ENCODE assay signal across 12 cellular contexts in genomic region chr16:82641336-82641984, GRCh38. TPM values are rescaled to one million over a fixed set of nuclear protein-coding genes. Genes with fewer than 3 reads are reported as not detected.
DNase-seq lines count a peak whose midpoint lies in the region; ATAC-seq and TF ChIP-seq lines count a peak whose summit lies in the region.
"Had no signal": no experiment of that assay in that cellular context is flagged by ENCODE, and none has a peak within 500 bp of the region (broad histone marks: within the 10 kb centered on the region; RNA-seq: fewer than 3 reads in every experiment).

No MANE protein-coding gene starts in this region.

- H2AFZ ChIP-seq in osteoblast (ENCODE audit: low read length) = no peak overlapping the region

- no peak overlapping the region for H3K4me2 ChIP-seq in osteoblast (ENCODE audit: insufficient read depth, low read length)

- H3K4me3 ChIP-seq in brain microvascular endothelial cell (ENCODE audit: low read depth, low read length) = no peak overlapping the region
- no peak overlapping the region for H3K4me3 ChIP-seq in osteoblast (ENCODE audit: insufficient read depth, low read length)

- no peaks in the 10 kb centered on the region for H3K36me3 ChIP-seq in brain microvascular endothelial cell (replicated peaks)
- H3K36me3 ChIP-seq in osteoblast (ENCODE audit: insufficient read depth, low read length) = no peaks in the 10 kb centered on the region

- TF ChIP-seq CTCF in brain microvascular endothelial cell (IDR thresholded peaks at IDR 0.05; ENCODE audit: low read depth, low read length, missing control alignments) (peak; percentile 63), osteoblast (IDR thresholded peaks at IDR 0.05; ENCODE audit: extremely low read depth, low read depth, low read length) (peak; percentile 76)

- CTCF ChIA-PET in activated CD8-positive, alpha-beta memory T cell treated with anti-CD3 and anti-CD28 coated beads, Interleukin-2, amount 10 ng/mL, durations not matched to agents 7 days and 5 days (lab: Charles Lee) = interaction anchor here (1.2 to 3.6 kb wide), 8 partner anchors 10 to 378 kb away, joined by 4 to 16 read pairs (median 4); no protein-coding TSS in a partner anchor

- no peak for DNase-seq in activated CD8-positive, alpha-beta memory T cell treated with anti-CD3 and anti-CD28 coated beads, Interleukin-2, amount 10 ng/mL, durations not matched to agents 7 days and 5 days
- DNase-seq in activated CD8-positive, alpha-beta memory T cell treated with anti-CD3 and anti-CD28 coated beads, Interleukin-2, amount 50 U/mL, for 4 hours = no peak
- DNase-seq in HT-29 (ENCODE audit: low spot score) = peak; percentile 4
- DNase-seq in brain microvascular endothelial cell = no peak
- peak; percentile 58 for DNase-seq in osteoblast (ENCODE audit: insufficient read length, low spot score, missing footprints)
- no peak for DNase-seq in activated T-cell treated with anti-CD3 and anti-CD28 coated beads, Interleukin-2, amount 50 U/mL, for 1 hour
- no peak for DNase-seq in C1 segment of cervical spinal cord (lab: John Stamatoyannopoulos, UW)
- DNase-seq: activated B cell treated with CpG ODN at 0.5 μM for 24 hours; stimulated activated CD4-positive, alpha-beta T cell treated with anti-CD3 and anti-CD28 coated beads, Interleukin-4, amount 100 ng/mL, for 24 hours had no signal

- no peaks in the 10 kb centered on the region for H3K9me3 ChIP-seq in osteoblast (ENCODE audit: low read depth, low read length)

- peaks cover 29% of the 10 kb centered on the region for H3K4me1 Mint-ChIP-seq in activated CD8-positive, alpha-beta memory T cell treated with anti-CD3 and anti-CD28 coated beads, Interleukin-2, amount 10 ng/mL, durations not matched to agents 7 days and 5 days
- H3K4me1 Mint-ChIP-seq: activated B cell treated with CpG ODN at 0.5 μM for 24 hours had no signal

- H3K27me3 Mint-ChIP-seq in activated CD8-positive, alpha-beta memory T cell treated with anti-CD3 and anti-CD28 coated beads, Interleukin-2, amount 10 ng/mL, durations not matched to agents 7 days and 5 days = no peaks in the 10 kb centered on the region

- no peaks in the 10 kb centered on the region for H4K20me1 ChIP-seq in osteoblast (ENCODE audit: insufficient read depth, low read length)

- H3K27ac ChIP-seq in brain microvascular endothelial cell = peak overlapping the region; percentile 93
- H3K27ac ChIP-seq in osteoblast (ENCODE audit: low read depth, low read length) = no peak overlapping the region
- H3K27ac ChIP-seq: HL-60 had no signal

- peaks cover 61% of the 10 kb centered on the region for H3K79me2 ChIP-seq in osteoblast (ENCODE audit: insufficient read depth, low read length)

- H3K9me3 Mint-ChIP-seq in activated CD8-positive, alpha-beta memory T cell treated with anti-CD3 and anti-CD28 coated beads, Interleukin-2, amount 10 ng/mL, durations not matched to agents 7 days and 5 days (ENCODE audit: low read depth) = no peaks in the 10 kb centered on the region
- H3K9me3 Mint-ChIP-seq: activated B cell treated with CpG ODN at 0.5 μM for 24 hours; dendritic cell treated with granulocyte-macrophage colony-stimulating factor and Interleukin-4, amounts not matched to agents 40 ng/mL and 50 ng/mL, for 4 days had no signal

- H3K27me3 ChIP-seq in brain microvascular endothelial cell (replicated peaks) (no peaks in the 10 kb centered on the region), osteoblast (ENCODE audit: insufficient read depth, low read length) (no peaks in the 10 kb centered on the region)

- in situ Hi-C loops in brain microvascular endothelial cell (cut with HindIII; ENCODE audit: low pct_ligation_motif_present, low sequenced_read_pairs) = loop anchor here (25.0 kb wide), 1 partner anchor 421 kb away; no protein-coding TSS in a partner anchor

- H3K4me1 ChIP-seq in osteoblast (ENCODE audit: insufficient read depth, low read length) = peaks cover 34% of the 10 kb centered on the region

- peaks cover 1% of the 10 kb centered on the region for H3K36me3 Mint-ChIP-seq in activated CD8-positive, alpha-beta memory T cell treated with anti-CD3 and anti-CD28 coated beads, Interleukin-2, amount 10 ng/mL, durations not matched to agents 7 days and 5 days

- H3K27ac Mint-ChIP-seq in activated CD8-positive, alpha-beta memory T cell treated with anti-CD3 and anti-CD28 coated beads, Interleukin-2, amount 10 ng/mL, durations not matched to agents 7 days and 5 days = peak overlapping the region; percentile 50
- H3K27ac Mint-ChIP-seq: activated B cell treated with CpG ODN at 0.5 μM for 24 hours; dendritic cell treated with granulocyte-macrophage colony-stimulating factor and Interleukin-4, amounts not matched to agents 40 ng/mL and 50 ng/mL, for 4 days had no signal

- no peak overlapping the region for H3K4me3 Mint-ChIP-seq in activated CD8-positive, alpha-beta memory T cell treated with anti-CD3 and anti-CD28 coated beads, Interleukin-2, amount 10 ng/mL, durations not matched to agents 7 days and 5 days
- H3K4me3 Mint-ChIP-seq: activated B cell treated with CpG ODN at 0.5 μM for 24 hours; dendritic cell treated with granulocyte-macrophage colony-stimulating factor and Interleukin-4, amounts not matched to agents 40 ng/mL and 50 ng/mL, for 4 days had no signal

- peak; percentile 65 for ATAC-seq in activated CD8-positive, alpha-beta memory T cell treated with anti-CD3 and anti-CD28 coated beads, Interleukin-2, amount 10 ng/mL, durations not matched to agents 7 days and 5 days
- ATAC-seq in GM18907 (IDR thresholded peaks at IDR 0.05; ENCODE audit: unreplicated experiment) = no peak

RNA-seq across cellular contexts. Expression of gene CDH13, which starts 14.7 kb away (rescaled TPM):
- total RNA-seq in activated CD8-positive, alpha-beta memory T cell treated with anti-CD3 and anti-CD28 coated beads, Interleukin-2, amount 10 ng/mL, durations not matched to agents 7 days and 5 days = not detected
- not detected in 2 replicates for total RNA-seq in HT-29 (2014; rRNA removed; shearing (Covaris generic))
- 102 and 104 TPM in 2 replicates for total RNA-seq in osteoblast
- total RNA-seq: activated B cell treated with CpG ODN at 0.5 μM for 24 hours had no signal

Comparison
In these comparisons a context has a peak if more than half of its experiments do, and no peak if none do; other contexts are left out.
1. DNase-seq: peak in HT-29 (single experiment) and osteoblast (single experiment); none in activated CD8-positive, alpha-beta memory T cell treated with anti-CD3 and anti-CD28 coated beads, Interleukin-2, amount 10 ng/mL, durations not matched to agents 7 days and 5 days (single experiment), activated CD8-positive, alpha-beta memory T cell treated with anti-CD3 and anti-CD28 coated beads, Interleukin-2, amount 50 U/mL, for 4 hours (single experiment), brain microvascular endothelial cell (single experiment), activated T-cell treated with anti-CD3 and anti-CD28 coated beads, Interleukin-2, amount 50 U/mL, for 1 hour (single experiment) and C1 segment of cervical spinal cord (0 of 14).
2. RNA of gene CDH13, which starts 14.7 kb away (total RNA-seq): 102 to 104 TPM in osteoblast; not detected in activated CD8-positive, alpha-beta memory T cell treated with anti-CD3 and anti-CD28 coated beads, Interleukin-2, amount 10 ng/mL, durations not matched to agents 7 days and 5 days and not detected in HT-29; every median in the first group is over 100 times any median in the second.